12 cellular contexts compared by ENCODE assay signal in the genomic region with DNA sequence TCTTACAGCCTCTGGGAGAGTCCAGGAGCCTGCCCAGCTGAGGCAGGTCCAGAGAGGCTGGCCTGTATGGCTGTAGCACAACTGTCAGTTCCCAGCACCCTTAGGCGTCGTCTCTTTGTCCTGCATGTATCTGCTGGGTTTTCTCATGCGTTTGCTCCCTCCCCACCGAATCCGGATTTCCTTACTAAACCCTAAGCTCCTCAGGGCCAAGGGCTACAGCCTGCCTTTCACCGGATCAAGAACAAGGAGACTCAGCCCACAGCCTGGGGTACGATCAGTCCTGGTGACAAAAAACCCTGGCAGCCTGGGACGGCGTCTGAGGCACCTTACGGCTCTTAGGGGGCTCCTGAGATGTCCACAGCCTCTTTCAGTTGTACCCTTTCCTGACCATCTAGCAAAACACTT. TPM values are rescaled to one million over a fixed set of nuclear protein-coding genes. Genes with fewer than 3 reads are reported as not detected.
DNase-seq lines count a peak whose midpoint lies in the region; ATAC-seq, FAIRE-seq and TF ChIP-seq lines count a peak whose summit lies in the region.
"Had no signal": no experiment of that assay in that cellular context is flagged by ENCODE, and none has a peak within 500 bp of the region (broad histone marks: within the 10 kb centered on the region; RNA-seq: fewer than 3 reads in every experiment).

No MANE protein-coding gene starts in this region.

- TF ChIP-seq POLR2A in heart left ventricle (IDR thresholded peaks at IDR 0.05) (no peak), H54 (IDR thresholded peaks at IDR 0.05; ENCODE audit: low read depth, low read length) (no peak)

- ATAC-seq in heart left ventricle (peak in 2 of 4 donors; percentile 0 to 13), Right ventricle myocardium superior (ENCODE audit: poor library complexity) (no peak), upper lobe of right lung (no peak), GM21825 (IDR thresholded peaks at IDR 0.05; ENCODE audit: unreplicated experiment) (no peak)
- ATAC-seq: Panc1 had no signal

- peak overlapping the region; percentile 67 to 98 (median 88) for H3K27ac ChIP-seq in heart left ventricle
- peak overlapping the region; percentile 50 to 71 for H3K27ac ChIP-seq in esophagus (ENCODE audit: low read depth in 2 of 2, low read length in 1 of 2)
- H3K27ac ChIP-seq in parathyroid adenoma, result peak overlapping the region; percentile 55
- peak overlapping the region; percentile 76 for H3K27ac ChIP-seq in upper lobe of right lung

- H3K4me3 ChIP-seq in heart left ventricle, result no peak overlapping the region
- no peak overlapping the region for H3K4me3 ChIP-seq in esophagus (ENCODE audit: low read depth in 1 of 2, low read length in 2 of 2)
- H3K4me3 ChIP-seq in parathyroid adenoma (ENCODE audit: low read depth, low read length), result no peak overlapping the region
- H3K4me3 ChIP-seq in upper lobe of right lung, result no peak overlapping the region

- H3K9me3 ChIP-seq in heart left ventricle (no peaks in the 10 kb centered on the region), esophagus (ENCODE audit: control insufficient read depth in 2 of 2, insufficient read depth in 1 of 2, low read depth in 1 of 2, low read length in 1 of 2) (peaks cover 0 to 3% of the 10 kb centered on the region in 2 donors), parathyroid adenoma (ENCODE audit: control insufficient read depth, low read length) (no peaks in the 10 kb centered on the region), upper lobe of right lung (no peaks in the 10 kb centered on the region)

- H3K4me1 ChIP-seq in heart left ventricle, result peaks cover 11 to 94% (median 83%) of the 10 kb centered on the region in 12 donors
- H3K4me1 ChIP-seq in esophagus (ENCODE audit: control insufficient read depth in 2 of 2, insufficient read depth in 2 of 2, low read length in 1 of 2), result peaks cover 10 to 20% of the 10 kb centered on the region in 2 donors
- H3K4me1 ChIP-seq in parathyroid adenoma, result peaks cover 5% of the 10 kb centered on the region
- H3K4me1 ChIP-seq in upper lobe of right lung, result peaks cover 67% of the 10 kb centered on the region

- H2AFZ ChIP-seq in parathyroid adenoma, result no peak overlapping the region

- no peak for FAIRE-seq in H54 (lab: Jason Lieb, UNC)
- FAIRE-seq: H1 had no signal

- no peak for TF ChIP-seq CTCF in heart left ventricle (IDR thresholded peaks at IDR 0.05)
- TF ChIP-seq CTCF in parathyroid adenoma (IDR thresholded peaks at IDR 0.05), result no peak
- TF ChIP-seq CTCF in upper lobe of right lung (IDR thresholded peaks at IDR 0.05), result no peak

- no peaks in the 10 kb centered on the region for H3K27me3 ChIP-seq in heart left ventricle
- no peaks in the 10 kb centered on the region for H3K27me3 ChIP-seq in esophagus (ENCODE audit: control insufficient read depth in 1 of 2, insufficient read depth in 2 of 2, low read length in 2 of 2)
- no peaks in the 10 kb centered on the region for H3K27me3 ChIP-seq in parathyroid adenoma (ENCODE audit: control insufficient read depth, insufficient read depth, low read length)
- no peaks in the 10 kb centered on the region for H3K27me3 ChIP-seq in upper lobe of right lung

- H3K79me2 ChIP-seq in parathyroid adenoma, result no peaks in the 10 kb centered on the region

- intact Hi-C loops in heart left ventricle (cut with DNase I), result loop anchor here in 1 of 10 donors (5.0 kb wide), 1 partner anchor 110 kb away; no protein-coding TSS in a partner anchor
- intact Hi-C loops in Right ventricle myocardium superior (cut with DNase I), result no loop called here
- intact Hi-C loops in upper lobe of right lung (cut with DNase I), result no loop called here

- no peak overlapping the region for H3K9ac ChIP-seq in parathyroid adenoma

- WGBS in heart left ventricle, 4 donors, result 41 to 73% (median 59%) methylated on average over 10 of the region's 10 CpGs
- WGBS in esophagus, 2 donors, result 67 to 68% methylated on average over 10 of the region's 10 CpGs

- DNase-seq in heart left ventricle (no peak), Right ventricle myocardium superior (no peak), upper lobe of right lung (no peak), DMS114 treated with DMSO at 0.1 percent for 48 hours (lab: John Stamatoyannopoulos, UW; ENCODE audit: unreplicated experiment) (no peak), H54 (ENCODE audit: insufficient read length, low spot score) (no peak)
- DNase-seq: KG1, NCI-H2081 treated with DMSO at 0.1 percent for 48 hours had no signal

- no peak overlapping the region for H3K4me2 ChIP-seq in parathyroid adenoma (ENCODE audit: low read length)

- H3K36me3 ChIP-seq in heart left ventricle (peaks cover 0 to 53% (median 18%) of the 10 kb centered on the region in 9 donors), esophagus (ENCODE audit: control insufficient read depth in 2 of 2, insufficient read depth in 2 of 2, low read length in 1 of 2) (peaks cover 4 to 40% of the 10 kb centered on the region in 2 donors), parathyroid adenoma (ENCODE audit: control insufficient read depth, insufficient read depth, low read length) (no peaks in the 10 kb centered on the region), upper lobe of right lung (peaks cover 16% of the 10 kb centered on the region)

RNA-seq across cellular contexts. Expression of gene HIC1, which starts 12.1 kb away (rescaled TPM):
- total RNA-seq in heart left ventricle (10 to 100 TPM in 7 of 9 donors, 1 to 10 TPM in 2; 8.9 to 29.6 (median 16.7) TPM), Right ventricle myocardium superior (19.3 TPM), upper lobe of right lung (20.8 TPM)
- polyA plus RNA-seq in heart left ventricle (10 to 100 TPM in 1 of 2 donors, 1 to 10 TPM in 1; 8.3 to 11.7 TPM), esophagus (1 to 10 TPM; 1.4 to 1.6 TPM)

RNA-seq across cellular contexts. Expression of gene OVCA2, which starts 25.2 kb away (rescaled TPM):
- total RNA-seq in heart left ventricle, result 10 to 100 TPM; 16.0 to 30.2 (median 20.0) TPM
- polyA plus RNA-seq in heart left ventricle, result 10 to 100 TPM; 26.6 to 52.4 TPM
- total RNA-seq in Right ventricle myocardium superior, result 13.7 TPM
- polyA plus RNA-seq in esophagus, result 10 to 100 TPM; 38.4 to 55.6 TPM
- total RNA-seq in upper lobe of right lung, result 21.4 TPM

RNA-seq across cellular contexts. Expression of gene DPH1, which starts 37.1 kb away (rescaled TPM):
- total RNA-seq in heart left ventricle (10 to 100 TPM; 14.0 to 38.1 (median 27.6) TPM), Right ventricle myocardium superior (26.8 TPM), upper lobe of right lung (47.8 TPM)
- polyA plus RNA-seq in heart left ventricle (10 to 100 TPM; 18.8 to 23.4 TPM), esophagus (10 to 100 TPM; 18.8 to 21.0 TPM)

RNA-seq across cellular contexts. Expression of gene RTN4RL1, which starts 41.9 kb away (rescaled TPM):
- total RNA-seq in heart left ventricle, result 1 to 10 TPM; 1.7 to 4.2 (median 2.7) TPM
- 1 to 10 TPM; 2.2 to 4.9 TPM for polyA plus RNA-seq in heart left ventricle
- total RNA-seq in Right ventricle myocardium superior, result 3.4 TPM
- polyA plus RNA-seq in esophagus, result 1 to 10 TPM in 1 of 2 donors, under 1 TPM in 1; 0.89 to 2.0 TPM
- 4.3 TPM for total RNA-seq in upper lobe of right lung
- total RNA-seq: H1 had no signal
